Comparison of ENCODE assay signal across 2 cellular contexts in the genomic region with DNA sequence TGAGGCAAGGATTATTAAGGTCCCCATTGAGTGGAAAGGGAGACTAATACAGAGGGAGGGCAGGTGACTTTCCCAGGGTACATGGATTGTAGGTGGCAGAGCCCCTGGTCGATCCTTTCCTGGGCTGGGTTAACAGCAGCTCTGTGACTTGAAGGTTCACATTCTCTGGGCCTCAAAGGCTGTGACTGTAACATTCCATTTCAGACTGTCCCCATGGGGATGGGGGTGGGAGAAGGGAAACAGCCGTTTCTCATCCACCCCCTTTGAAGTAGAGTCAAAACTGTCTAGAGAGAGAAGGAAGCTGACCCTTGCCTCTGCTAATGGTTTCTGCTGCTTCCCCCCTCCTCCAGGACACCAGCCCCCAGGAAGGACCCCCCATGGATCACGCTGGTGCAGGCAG.
TF ChIP-seq lines count a peak whose summit lies in the region.

No MANE protein-coding gene starts in this region.

TF ChIP-seq in SK-N-SH, 30 proteins besides CTCF, POLR2A, EP300 and RAD21 (continued from another document):
- TF ChIP-seq, protein P1, sequence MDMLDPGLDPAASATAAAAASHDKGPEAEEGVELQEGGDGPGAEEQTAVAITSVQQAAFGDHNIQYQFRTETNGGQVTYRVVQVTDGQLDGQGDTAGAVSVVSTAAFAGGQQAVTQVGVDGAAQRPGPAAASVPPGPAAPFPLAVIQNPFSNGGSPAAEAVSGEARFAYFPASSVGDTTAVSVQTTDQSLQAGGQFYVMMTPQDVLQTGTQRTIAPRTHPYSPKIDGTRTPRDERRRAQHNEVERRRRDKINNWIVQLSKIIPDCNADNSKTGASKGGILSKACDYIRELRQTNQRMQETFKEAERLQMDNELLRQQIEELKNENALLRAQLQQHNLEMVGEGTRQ (IDR thresholded peaks at IDR 0.05; ENCODE audit: borderline replicate concordance, low read depth, low read length) = no peak

TF ChIP-seq in SK-N-SH treated with all-trans-retinoic acid at 6 μM for 48 hours, 23 proteins besides CTCF, POLR2A, EP300 and RAD21 (continued from another document):
- no peak for TF ChIP-seq ZC3H10 (CRISPR knock-in tag; IDR thresholded peaks at IDR 0.05)
- TF ChIP-seq PPARA (CRISPR knock-in tag; IDR thresholded peaks at IDR 0.05; ENCODE audit: borderline replicate concordance) = no peak
